Comparison of ENCODE assay signal across 15 cellular contexts in the genomic region with DNA sequence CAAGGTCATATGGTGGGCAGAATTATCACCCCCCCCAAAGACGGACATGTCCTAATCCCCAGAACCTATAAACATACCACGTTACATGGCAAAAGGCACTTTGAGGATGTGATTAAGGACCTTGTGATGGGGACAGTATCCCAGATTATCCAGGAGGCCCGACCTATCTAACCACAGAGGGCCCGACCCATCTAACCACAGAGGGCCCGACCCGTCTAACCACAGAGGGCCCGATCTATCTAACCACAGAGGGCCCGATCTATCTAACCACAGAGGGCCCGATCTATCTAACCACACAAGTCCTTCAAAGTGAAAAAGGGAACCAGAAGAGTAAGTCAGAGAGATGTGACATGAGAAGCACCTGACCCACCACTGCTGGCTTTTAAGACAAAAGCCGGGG. TPM values are rescaled to one million over a fixed set of nuclear protein-coding genes. Genes with fewer than 3 reads are reported as not detected.
DNase-seq lines count a peak whose midpoint lies in the region; ATAC-seq, FAIRE-seq and TF ChIP-seq lines count a peak whose summit lies in the region.
"Had no signal": no experiment of that assay in that cellular context is flagged by ENCODE, and none has a peak within 500 bp of the region (broad histone marks: within the 10 kb centered on the region; RNA-seq: fewer than 3 reads in every experiment).

No MANE protein-coding gene starts in this region.

- H3K9me3 ChIP-seq in GM12878 (replicated peaks; ENCODE audit: control insufficient read depth, insufficient read depth, low read length), result no peaks in the 10 kb centered on the region
- H3K9me3 ChIP-seq in sigmoid colon, result no peaks in the 10 kb centered on the region
- H3K9me3 ChIP-seq in thyroid gland, result no peaks in the 10 kb centered on the region
- no peaks in the 10 kb centered on the region for H3K9me3 ChIP-seq in endodermal cell (ENCODE audit: control insufficient read depth, low read length)
- no peaks in the 10 kb centered on the region for H3K9me3 ChIP-seq in PC-9 (ENCODE audit: insufficient read depth, low read depth)
- H3K9me3 ChIP-seq: HAP-1 had no signal

- no peaks in the 10 kb centered on the region for H3K9me3 Mint-ChIP-seq in endodermal cell
- H3K9me3 Mint-ChIP-seq: neural crest cell; stimulated activated naive CD8-positive, alpha-beta T cell treated with anti-CD3 and anti-CD28 coated beads, Interleukin-15, amount 100 ng/mL, for 72 hours had no signal

- TF ChIP-seq RAD21 in GM12878 (IDR thresholded peaks at IDR 0.05; ENCODE audit: insufficient read depth, low read depth, low read length), result no peak

- in situ Hi-C loops in GM12878 (cut with MboI), result loop anchor here (5.0 kb wide), 1 partner anchor 210 kb away; no protein-coding TSS in a partner anchor

- H4K20me1 ChIP-seq in GM12878 (ENCODE audit: control insufficient read depth, insufficient read depth) (no peaks in the 10 kb centered on the region), PC-9 (ENCODE audit: insufficient read depth) (no peaks in the 10 kb centered on the region; the same call in 1 of the 2 replicates)

- TF ChIP-seq EP300 in GM12878 (IDR thresholded peaks at IDR 0.05; ENCODE audit: borderline replicate concordance in 1 of 2, control insufficient read depth in 1 of 2, low read depth in 2 of 2, low read length in 2 of 2), result no peak
- TF ChIP-seq EP300 in sigmoid colon (IDR thresholded peaks at IDR 0.05), result no peak

- intact Hi-C loops in GM12878 (cut with micrococcal nuclease; ENCODE audit: unreplicated experiment), result no loop called here
- intact Hi-C loops in sigmoid colon (cut with DNase I), result no loop called here
- intact Hi-C loops in thyroid gland (cut with DNase I), result loop anchor here (5.0 kb wide), 1 partner anchor 200 kb away; no protein-coding TSS in a partner anchor
- intact Hi-C loops in PC-9 (cut with micrococcal nuclease; ENCODE audit: unreplicated experiment), result no loop called here

- no peaks in the 10 kb centered on the region for H3K9me2 ChIP-seq in PC-9 (ENCODE audit: insufficient read depth)

- no peak for ATAC-seq in GM12878
- ATAC-seq: stimulated activated naive CD8-positive, alpha-beta T cell treated with anti-CD3 and anti-CD28 coated beads, Interleukin-15, amount 100 ng/mL, for 72 hours had no signal

- H3K27me3 ChIP-seq in GM12878 (replicated peaks in 1 of 2; ENCODE audit: control insufficient read depth in 2 of 2, insufficient read depth in 2 of 2, low read length in 1 of 2), result no peaks in the 10 kb centered on the region
- no peaks in the 10 kb centered on the region for H3K27me3 ChIP-seq in sigmoid colon
- no peaks in the 10 kb centered on the region for H3K27me3 ChIP-seq in thyroid gland
- no peaks in the 10 kb centered on the region for H3K27me3 ChIP-seq in endodermal cell (ENCODE audit: control insufficient read depth, insufficient read depth, low read length, poor library complexity, severe bottlenecking)
- H3K27me3 ChIP-seq in PC-9 (ENCODE audit: insufficient read depth, low read depth), result no peaks in the 10 kb centered on the region

- BruUV-seq in GM12878 (replicated peaks; lab: Mats Ljungman, UMichigan), result no TSS peak
- no TSS peak for BruUV-seq in PC-9 (replicated peaks; lab: Mats Ljungman, UMichigan)

- TF ChIP-seq CTCF in GM12878 (IDR thresholded peaks at IDR 0.05 in 2 of 3, conservative IDR thresholded peaks at IDR 0.05 in 1 of 3; ENCODE audit: control insufficient read depth in 2 of 3, extremely low read depth in 1 of 3, insufficient read depth in 1 of 3, low read depth in 3 of 3, low read length in 3 of 3), result no peak
- TF ChIP-seq CTCF in sigmoid colon (IDR thresholded peaks at IDR 0.05), result no peak
- no peak for TF ChIP-seq CTCF in thyroid gland (IDR thresholded peaks at IDR 0.05)
- no peak for TF ChIP-seq CTCF in endodermal cell (conservative IDR thresholded peaks at IDR 0.05)
- no peak for TF ChIP-seq CTCF in PC-9 (conservative IDR thresholded peaks at IDR 0.05)

- WGBS in GM12878 (ENCODE audit: insufficient coverage, insufficient replicate concordance, low lambda C conversion rate, missing lambda C conversion rate), result 16% methylated on average over 10 of the region's 10 CpGs
- 63 to 85% methylated on average over 10 of the region's 10 CpGs for WGBS in sigmoid colon, 2 donors
- 80 to 89% methylated on average over 10 of the region's 10 CpGs for WGBS in thyroid gland, 2 donors
- WGBS in endodermal cell (ENCODE audit: insufficient coverage in 1 of 2, insufficient read length in 1 of 2), 2 experiments, result 92 to 98% methylated on average over 4 to 10 of the region's 10 CpGs

- peaks cover 11 to 27% of the 10 kb centered on the region in 2 experiments; a peak in 3 of 4 replicates for H3K36me3 ChIP-seq in GM12878 (ENCODE audit: control insufficient read depth in 2 of 2, insufficient read depth in 2 of 2, low read length in 1 of 2)
- H3K36me3 ChIP-seq in sigmoid colon, result peaks cover 8 to 50% (median 24%) of the 10 kb centered on the region in 4 donors
- H3K36me3 ChIP-seq in thyroid gland, result peaks cover 5 to 10% of the 10 kb centered on the region in 2 donors
- peaks cover 71% of the 10 kb centered on the region for H3K36me3 ChIP-seq in endodermal cell (ENCODE audit: control insufficient read depth, insufficient read depth, low read length)
- H3K36me3 ChIP-seq in PC-9 (ENCODE audit: low read depth), result peaks cover 31% of the 10 kb centered on the region

- H3F3A ChIP-seq in PC-9 (ENCODE audit: insufficient read depth, low read depth), result no peaks in the 10 kb centered on the region; the same call in none of the 2 replicates

- H3K36me3 Mint-ChIP-seq in endodermal cell (ENCODE audit: low read depth), result peaks cover 69% of the 10 kb centered on the region

- H3K9ac ChIP-seq in GM12878 (ENCODE audit: control insufficient read depth, insufficient read depth, low read length), result no peak overlapping the region
- H3K9ac ChIP-seq in endodermal cell (ENCODE audit: extremely low read depth, low read length, poor library complexity, severe bottlenecking), result no peak overlapping the region

- no peak overlapping the region for H3K27ac Mint-ChIP-seq in endodermal cell

- DNase-seq in SIG-M5 treated with dmso at 0.1 percent for 504 hours (lab: John Stamatoyannopoulos, UW; ENCODE audit: unreplicated experiment), result peak; percentile 21
- no peak for DNase-seq in SIG-M5 (lab: John Stamatoyannopoulos, UW)
- peak; percentile 84 for DNase-seq in NOMO-1 treated with DMSO at 0.1 percent for 48 hours (lab: John Stamatoyannopoulos, UW; ENCODE audit: unreplicated experiment)
- no peak for DNase-seq in GM12878 (ENCODE audit: low read depth, low spot score)
- no peak for DNase-seq in sigmoid colon
- DNase-seq in thyroid gland, result no peak
- no peak for DNase-seq in endodermal cell
- no peak for DNase-seq in PC-9
- DNase-seq: stimulated activated naive CD8-positive, alpha-beta T cell treated with anti-CD3 and anti-CD28 coated beads, Interleukin-15, amount 100 ng/mL, for 72 hours; WERI-Rb-1 had no signal

- RAD21 ChIA-PET in GM12878 (lab: Charles Lee; ENCODE audit: unreplicated experiment), result interaction anchor here (1.3 kb wide), 1 partner anchor 213 kb away, joined by 5 read pairs; no protein-coding TSS in a partner anchor

- H3K27ac ChIP-seq in GM12878 (ENCODE audit: control insufficient read depth, insufficient read depth) (no peak overlapping the region), sigmoid colon (peak overlapping the region; percentile 78 to 94 (median 84)), thyroid gland (no peak overlapping the region), endodermal cell (ENCODE audit: low read depth, low read length) (no peak overlapping the region), PC-9 (no peak overlapping the region)
- H3K27ac ChIP-seq: 22Rv1, epithelial cell of prostate, WERI-Rb-1 had no signal

- H3K4me3 ChIP-seq in GM12878 (no peak overlapping the region), sigmoid colon (no peak overlapping the region), thyroid gland (replicated peaks in 1 of 3) (no peak overlapping the region), endodermal cell (ENCODE audit: low read length) (no peak overlapping the region), PC-9 (no peak overlapping the region)
- H3K4me3 ChIP-seq: HAP-1 had no signal

- POLR2A ChIA-PET in GM12878 (lab: Charles Lee), result no interaction called here
- POLR2A ChIA-PET in PC-9 (lab: Charles Lee; ENCODE audit: unreplicated experiment), result no interaction called here

- no peaks in the 10 kb centered on the region for H3K4me1 Mint-ChIP-seq in endodermal cell
- H3K4me1 Mint-ChIP-seq: neural crest cell had no signal

- peaks cover 6% of the 10 kb centered on the region; the same call in 1 of the 2 replicates for H3K79me2 ChIP-seq in GM12878 (ENCODE audit: control insufficient read depth, insufficient read depth, low read length)
- H3K79me2 ChIP-seq in PC-9 (ENCODE audit: low read depth), result no peaks in the 10 kb centered on the region

- FAIRE-seq in GM12878 (lab: Jason Lieb, UNC), result peak; percentile 69
- FAIRE-seq: keratinocyte had no signal

- H2AFZ ChIP-seq in GM12878 (ENCODE audit: control insufficient read depth, low read depth, low read length), result no peak overlapping the region
- no peak overlapping the region for H2AFZ ChIP-seq in PC-9

- CTCF ChIA-PET in GM12878 (lab: Yijun Ruan, JAX) (interaction anchor here (1.0 to 2.2 kb wide), 2 partner anchors 9 to 41 kb away, joined by 3 to 5 read pairs; no protein-coding TSS in a partner anchor), PC-9 (lab: Charles Lee) (interaction anchor here (0.6 to 0.7 kb wide), 2 partner anchors 96 to 113 kb away, joined by 3 read pairs; no protein-coding TSS in a partner anchor)

- no peak overlapping the region for H3K4me2 ChIP-seq in GM12878 (ENCODE audit: control insufficient read depth, insufficient read depth)
- no peak overlapping the region for H3K4me2 ChIP-seq in PC-9

- SMC1A ChIA-PET in GM12878 (lab: Charles Lee; ENCODE audit: uncharacterized antibody, unreplicated experiment), result interaction anchor here (3.1 kb wide), 1 partner anchor 9 kb away, joined by 12 read pairs; no protein-coding TSS in a partner anchor

- H3K27me3 Mint-ChIP-seq in endodermal cell (ENCODE audit: insufficient read depth), result no peaks in the 10 kb centered on the region
- H3K27me3 Mint-ChIP-seq: stimulated activated naive CD8-positive, alpha-beta T cell treated with anti-CD3 and anti-CD28 coated beads, Interleukin-15, amount 100 ng/mL, for 72 hours had no signal

- no peak overlapping the region for H3K4me3 Mint-ChIP-seq in endodermal cell
- H3K4me3 Mint-ChIP-seq: neural crest cell; stimulated activated naive CD8-positive, alpha-beta T cell treated with anti-CD3 and anti-CD28 coated beads, Interleukin-15, amount 100 ng/mL, for 72 hours had no signal

- H3K4me1 ChIP-seq in GM12878 (ENCODE audit: control insufficient read depth, insufficient read depth, low read length) (peaks cover 11% of the 10 kb centered on the region), sigmoid colon (peaks cover 0 to 49% (median 40%) of the 10 kb centered on the region in 4 donors), thyroid gland (peaks cover 11 to 21% of the 10 kb centered on the region in 2 donors), endodermal cell (ENCODE audit: control insufficient read depth, insufficient read depth, low read length) (no peaks in the 10 kb centered on the region), PC-9 (replicated peaks; ENCODE audit: insufficient read depth) (no peaks in the 10 kb centered on the region)
- H3K4me1 ChIP-seq: HAP-1 had no signal

- TF ChIP-seq POLR2A in GM12878 (IDR thresholded peaks at IDR 0.05; ENCODE audit: low read depth, low read length) (no peak), sigmoid colon (IDR thresholded peaks at IDR 0.05) (no peak), thyroid gland (IDR thresholded peaks at IDR 0.05) (no peak)

RNA-seq across cellular contexts. Expression of a gene that starts 56.8 kb away (rescaled TPM):
- total RNA-seq in GM12878 (2013; cell fraction: nucleolus; rRNA removed), result 178 and 189 TPM in 2 replicates
- total RNA-seq in GM12878 (2014; rRNA removed) (13.6 and 18.1 TPM in 2 replicates), GM12878 (2014; rRNA removed; fragmentation: Illumina TruSeq; extraction: Trizol) (13.5 and 13.6 TPM in 2 replicates), GM12878 (2021) (26.4 and 27.7 TPM in 2 replicates), sigmoid colon (10 to 100 TPM; 52.6 to 68.0 (median 59.8) TPM), thyroid gland (10 to 100 TPM; 36.8 to 51.3 (median 46.3) TPM), endodermal cell (10 to 100 TPM; 48.0 to 62.4 TPM), PC-9 (2021) (63.9 and 74.5 TPM in 2 replicates)
- polyA plus RNA-seq in GM12878 (2011; ENCODE audit: low read depth), result 8.1 TPM
- polyA plus RNA-seq in GM12878 (2011; rRNA removed) (14.4 and 19.1 TPM in 2 replicates), GM12878 (2014; fragmentation: Illumina TruSeq; extraction: Trizol) (16.0 and 17.5 TPM in 2 replicates), GM12878 (2014; fragmentation: Nextera tagmentation; extraction: Ambion mirVana) (1 to 10 TPM; 3.0 to 5.0 TPM), GM12878 (2014; rRNA removed) (16.7 and 18.1 TPM in 2 replicates), GM12878 (2016; fragmentation: Nextera tagmentation; extraction: Ambion mirVana) (10 to 100 TPM; 15.4 to 16.1 TPM), sigmoid colon (10 to 100 TPM in 2 of 3 donors, 1 to 10 TPM in 1; 6.0 to 24.3 (median 10.2) TPM)
- 20.2 and 21.1 TPM in 2 replicates for polyA plus RNA-seq in GM12878 (2011; cell fraction: cytosol; rRNA removed)
- 190 and 205 TPM in 2 replicates for polyA plus RNA-seq in GM12878 (2011; cell fraction: nucleus; rRNA removed)
- polyA plus RNA-seq in GM12878 (2012), result 11.5 and 12.9 TPM in 2 replicates
- 47.5 and 53.7 TPM in 2 replicates for polyA minus RNA-seq in GM12878 (2011; rRNA and poly(A)+ RNA removed)
- 14.8 and 16.2 TPM in 2 replicates for polyA minus RNA-seq in GM12878 (2011; cell fraction: cytosol; rRNA and poly(A)+ RNA removed)
- polyA minus RNA-seq in GM12878 (2011; cell fraction: nucleus; rRNA and poly(A)+ RNA removed), result 62.9 and 87.4 TPM in 2 replicates
- 42.5 TPM for polyA plus RNA-seq in endodermal cell (2013, experiment 1 of 2)
- 40.5 TPM for polyA plus RNA-seq in endodermal cell (2013, experiment 2 of 2)

Comparison
In these comparisons a context has a peak if more than half of its experiments do, and no peak if none do; other contexts are left out.
1. DNase-seq: peak in SIG-M5 treated with dmso at 0.1 percent for 504 hours (single experiment) and NOMO-1 treated with DMSO at 0.1 percent for 48 hours (single experiment); none in SIG-M5 (single experiment), GM12878 (single experiment), sigmoid colon (single experiment), thyroid gland (0 of 2), endodermal cell (single experiment) and PC-9 (0 of 2).
2. H3K27ac ChIP-seq: peak in sigmoid colon (4 of 4); none in GM12878 (single experiment), thyroid gland (0 of 3), endodermal cell (single experiment) and PC-9 (single experiment).